ENCODE assay signal across 10 cellular contexts in the genomic region with DNA sequence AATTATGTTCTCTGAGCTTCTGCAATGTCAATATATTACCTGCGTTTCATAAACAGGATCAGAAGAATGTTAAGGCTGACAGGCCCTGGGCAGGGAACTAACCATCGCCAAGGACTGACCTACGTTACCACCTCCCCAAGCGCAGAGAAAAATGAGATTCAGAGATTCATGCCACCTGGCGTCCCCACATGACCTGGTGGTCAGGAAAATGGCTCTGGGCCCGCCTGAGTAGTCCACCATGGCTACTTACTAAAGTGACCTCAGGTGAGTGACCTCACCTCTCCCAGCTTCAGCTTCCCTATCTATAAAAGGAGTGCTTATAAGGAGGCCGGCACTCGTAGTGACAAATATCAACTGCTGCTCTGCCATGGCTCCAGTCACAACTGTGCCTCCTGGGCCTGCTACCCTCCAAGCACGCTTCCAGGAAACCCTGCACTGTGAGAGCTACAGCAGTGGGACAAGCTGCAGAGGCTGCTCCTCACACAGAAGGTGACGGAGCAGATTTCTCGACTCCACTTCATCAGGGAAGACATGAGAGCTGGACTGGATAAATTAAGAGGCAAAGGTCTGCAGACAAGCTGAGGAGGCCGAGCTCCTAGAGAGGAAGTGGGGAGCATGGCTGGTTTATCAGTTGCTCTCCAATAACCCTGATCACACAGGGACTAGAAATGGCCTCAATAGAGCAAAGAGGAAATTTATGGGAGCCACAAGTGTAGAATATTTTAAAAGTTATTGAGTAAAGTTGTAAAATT.
A peak's percentile ranks its signal among the peaks of the same experiment; 100 is the strongest.
DNase-seq lines count a peak whose midpoint lies in the region; ATAC-seq and TF ChIP-seq lines count a peak whose summit lies in the region.
"Had no signal": no experiment of that assay in that cellular context is flagged by ENCODE, and none has a peak within 500 bp of the region (broad histone marks: within the 10 kb centered on the region; RNA-seq: fewer than 3 reads in every experiment).

No MANE protein-coding gene starts in this region.

- CTCF ChIA-PET in activated CD4-positive, alpha-beta T cell treated with anti-CD3 and anti-CD28 coated beads for 36 hours (lab: Charles Lee): interaction anchor here (0.6 to 3.7 kb wide), 16 partner anchors 9 to 184 kb away, joined by 3 to 42 read pairs (median 4); a partner anchor contains a TSS

- peak overlapping the region; percentile 45 for H3K27ac Mint-ChIP-seq in activated CD4-positive, alpha-beta T cell treated with anti-CD3 and anti-CD28 coated beads for 36 hours
- H3K27ac Mint-ChIP-seq in stimulated activated naive B cell treated with anti-CD40 and anti-IgM and Interleukin-4, amounts not matched to agents 10 μg/mL and 1 μg/mL and 100 μg/mL, for 72 hours: peak overlapping the region; percentile 68

- TF ChIP-seq CTCF in fibroblast of villous mesenchyme (IDR thresholded peaks at IDR 0.05; ENCODE audit: insufficient read depth, low read depth, low read length) (no peak), left lung (IDR thresholded peaks at IDR 0.05) (peak in 1 of 2 donors; percentile 8)

- no peaks in the 10 kb centered on the region for H3K27me3 Mint-ChIP-seq in activated CD4-positive, alpha-beta T cell treated with anti-CD3 and anti-CD28 coated beads for 36 hours
- H3K27me3 Mint-ChIP-seq in stimulated activated naive B cell treated with anti-CD40 and anti-IgM and Interleukin-4, amounts not matched to agents 10 μg/mL and 1 μg/mL and 100 μg/mL, for 72 hours: no peaks in the 10 kb centered on the region

- H3K36me3 Mint-ChIP-seq in activated CD4-positive, alpha-beta T cell treated with anti-CD3 and anti-CD28 coated beads for 36 hours (ENCODE audit: low read depth): peaks cover 8% of the 10 kb centered on the region
- peaks cover 14 to 44% of the 10 kb centered on the region in 2 donors for H3K36me3 Mint-ChIP-seq in stimulated activated naive B cell treated with anti-CD40 and anti-IgM and Interleukin-4, amounts not matched to agents 10 μg/mL and 1 μg/mL and 100 μg/mL, for 72 hours

- H3K27ac ChIP-seq in left lung (peak overlapping the region in 1 of 2 donors; percentile 33), caudate nucleus (ENCODE audit: low read depth, low read length) (no peak overlapping the region)

- no peak for DNase-seq in activated CD4-positive, alpha-beta T cell treated with anti-CD3 and anti-CD28 coated beads for 36 hours
- DNase-seq in activated CD4-positive, alpha-beta T cell treated with anti-CD3 and anti-CD28 coated beads for 4 hours: no peak
- DNase-seq in fibroblast of villous mesenchyme (ENCODE audit: low read depth): peak; percentile 75
- no peak for DNase-seq in stimulated activated naive B cell treated with anti-CD40 and anti-IgM and Interleukin-4, amounts not matched to agents 10 μg/mL and 1 μg/mL and 100 μg/mL, for 72 hours
- no peak for DNase-seq in left lung
- no peak for DNase-seq in caudate nucleus (lab: John Stamatoyannopoulos, UW)

- no peak overlapping the region for H3K4me3 ChIP-seq in fibroblast of villous mesenchyme (ENCODE audit: low read depth, low read length)
- H3K4me3 ChIP-seq in left lung: no peak overlapping the region
- H3K4me3 ChIP-seq: thoracic aorta had no signal

- no peaks in the 10 kb centered on the region for H3K9me3 ChIP-seq in left lung
- H3K9me3 ChIP-seq: thoracic aorta had no signal

- peaks cover 48% of the 10 kb centered on the region for H3K4me1 Mint-ChIP-seq in activated CD4-positive, alpha-beta T cell treated with anti-CD3 and anti-CD28 coated beads for 36 hours
- H3K4me1 Mint-ChIP-seq in stimulated activated naive B cell treated with anti-CD40 and anti-IgM and Interleukin-4, amounts not matched to agents 10 μg/mL and 1 μg/mL and 100 μg/mL, for 72 hours: peaks cover 48 to 71% of the 10 kb centered on the region in 2 donors

- intact Hi-C loops in activated CD4-positive, alpha-beta T cell treated with anti-CD3 and anti-CD28 coated beads for 36 hours (cut with DNase I, micrococcal nuclease): loop anchor here in 1 of 2 experiments (1.0 to 2.0 kb wide), 2 partner anchors 26 to 184 kb away; no protein-coding TSS in a partner anchor
- intact Hi-C loops in left lung (cut with DNase I): loop anchor here in 1 of 2 donors (10.0 kb wide), 1 partner anchor 184 kb away; no protein-coding TSS in a partner anchor

- no peaks in the 10 kb centered on the region for H3K36me3 ChIP-seq in left lung
- H3K36me3 ChIP-seq: thoracic aorta had no signal

- no peaks in the 10 kb centered on the region for H3K27me3 ChIP-seq in left lung

- POLR2A ChIA-PET in activated CD4-positive, alpha-beta T cell treated with anti-CD3 and anti-CD28 coated beads for 36 hours (lab: Charles Lee): interaction anchor here (0.7 kb wide), 1 partner anchor 17 kb away, joined by 3 read pairs; no protein-coding TSS in a partner anchor

- no peak for ATAC-seq in activated CD4-positive, alpha-beta T cell treated with anti-CD3 and anti-CD28 coated beads for 36 hours
- ATAC-seq in SK-N-SH treated with all-trans-retinoic acid at 6 μM for 48 hours (peak; percentile 11), esophagus mucosa (no peak), left lung (no peak)
- ATAC-seq in stimulated activated naive B cell treated with anti-CD40 and anti-IgM and Interleukin-4, amounts not matched to agents 10 μg/mL and 1 μg/mL and 100 μg/mL, for 72 hours (replicated peaks): no peak

- no peak overlapping the region for H3K4me3 Mint-ChIP-seq in activated CD4-positive, alpha-beta T cell treated with anti-CD3 and anti-CD28 coated beads for 36 hours
- H3K4me3 Mint-ChIP-seq in stimulated activated naive B cell treated with anti-CD40 and anti-IgM and Interleukin-4, amounts not matched to agents 10 μg/mL and 1 μg/mL and 100 μg/mL, for 72 hours: no peak overlapping the region
- H3K4me3 Mint-ChIP-seq: activated T-cell treated with anti-CD3 and anti-CD28 coated beads, Interleukin-2, amount 50 U/mL, for 4 hours had no signal

- peaks cover 0 to 65% of the 10 kb centered on the region in 2 donors for H3K4me1 ChIP-seq in left lung

- H3K9me3 Mint-ChIP-seq in activated CD4-positive, alpha-beta T cell treated with anti-CD3 and anti-CD28 coated beads for 36 hours (ENCODE audit: low read depth): no peaks in the 10 kb centered on the region
- no peaks in the 10 kb centered on the region for H3K9me3 Mint-ChIP-seq in stimulated activated naive B cell treated with anti-CD40 and anti-IgM and Interleukin-4, amounts not matched to agents 10 μg/mL and 1 μg/mL and 100 μg/mL, for 72 hours
- H3K9me3 Mint-ChIP-seq: activated T-cell treated with anti-CD3 and anti-CD28 coated beads, Interleukin-2, amount 50 U/mL, for 4 hours had no signal

TF ChIP-seq in SK-N-SH treated with all-trans-retinoic acid at 6 μM for 48 hours, 23 proteins besides CTCF, POLR2A, EP300 and RAD21 (continues in another document):
- TF ChIP-seq, protein P1, sequence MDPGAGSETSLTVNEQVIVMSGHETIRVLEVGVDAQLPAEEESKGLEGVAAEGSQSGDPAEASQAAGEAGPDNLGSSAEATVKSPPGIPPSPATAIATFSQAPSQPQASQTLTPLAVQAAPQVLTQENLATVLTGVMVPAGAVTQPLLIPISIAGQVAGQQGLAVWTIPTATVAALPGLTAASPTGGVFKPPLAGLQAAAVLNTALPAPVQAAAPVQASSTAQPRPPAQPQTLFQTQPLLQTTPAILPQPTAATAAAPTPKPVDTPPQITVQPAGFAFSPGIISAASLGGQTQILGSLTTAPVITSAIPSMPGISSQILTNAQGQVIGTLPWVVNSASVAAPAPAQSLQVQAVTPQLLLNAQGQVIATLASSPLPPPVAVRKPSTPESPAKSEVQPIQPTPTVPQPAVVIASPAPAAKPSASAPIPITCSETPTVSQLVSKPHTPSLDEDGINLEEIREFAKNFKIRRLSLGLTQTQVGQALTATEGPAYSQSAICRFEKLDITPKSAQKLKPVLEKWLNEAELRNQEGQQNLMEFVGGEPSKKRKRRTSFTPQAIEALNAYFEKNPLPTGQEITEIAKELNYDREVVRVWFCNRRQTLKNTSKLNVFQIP (CRISPR knock-in tag; IDR thresholded peaks at IDR 0.05; ENCODE audit: borderline replicate concordance, low read depth): no peak
- TF ChIP-seq, protein P2, sequence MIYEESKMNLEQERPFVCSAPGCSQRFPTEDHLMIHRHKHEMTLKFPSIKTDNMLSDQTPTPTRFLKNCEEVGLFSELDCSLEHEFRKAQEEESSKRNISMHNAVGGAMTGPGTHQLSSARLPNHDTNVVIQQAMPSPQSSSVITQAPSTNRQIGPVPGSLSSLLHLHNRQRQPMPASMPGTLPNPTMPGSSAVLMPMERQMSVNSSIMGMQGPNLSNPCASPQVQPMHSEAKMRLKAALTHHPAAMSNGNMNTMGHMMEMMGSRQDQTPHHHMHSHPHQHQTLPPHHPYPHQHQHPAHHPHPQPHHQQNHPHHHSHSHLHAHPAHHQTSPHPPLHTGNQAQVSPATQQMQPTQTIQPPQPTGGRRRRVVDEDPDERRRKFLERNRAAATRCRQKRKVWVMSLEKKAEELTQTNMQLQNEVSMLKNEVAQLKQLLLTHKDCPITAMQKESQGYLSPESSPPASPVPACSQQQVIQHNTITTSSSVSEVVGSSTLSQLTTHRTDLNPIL (CRISPR knock-in tag; IDR thresholded peaks at IDR 0.05; ENCODE audit: low read depth): no peak
- TF ChIP-seq ZC3H10 (CRISPR knock-in tag; IDR thresholded peaks at IDR 0.05) (no peak), GLIS3 (CRISPR knock-in tag; IDR thresholded peaks at IDR 0.05) (no peak), ZFP30 (CRISPR knock-in tag; IDR thresholded peaks at IDR 0.05) (no peak), ZNF8 (CRISPR knock-in tag; IDR thresholded peaks at IDR 0.05) (no peak), ESRRG (CRISPR knock-in tag; IDR thresholded peaks at IDR 0.05) (no peak), OSR1 (CRISPR knock-in tag; IDR thresholded peaks at IDR 0.05) (no peak), BACH2 (CRISPR knock-in tag; IDR thresholded peaks at IDR 0.05; ENCODE audit: borderline replicate concordance) (no peak)
